ENCODE assay signal across 11 cellular contexts in the genomic region with DNA sequence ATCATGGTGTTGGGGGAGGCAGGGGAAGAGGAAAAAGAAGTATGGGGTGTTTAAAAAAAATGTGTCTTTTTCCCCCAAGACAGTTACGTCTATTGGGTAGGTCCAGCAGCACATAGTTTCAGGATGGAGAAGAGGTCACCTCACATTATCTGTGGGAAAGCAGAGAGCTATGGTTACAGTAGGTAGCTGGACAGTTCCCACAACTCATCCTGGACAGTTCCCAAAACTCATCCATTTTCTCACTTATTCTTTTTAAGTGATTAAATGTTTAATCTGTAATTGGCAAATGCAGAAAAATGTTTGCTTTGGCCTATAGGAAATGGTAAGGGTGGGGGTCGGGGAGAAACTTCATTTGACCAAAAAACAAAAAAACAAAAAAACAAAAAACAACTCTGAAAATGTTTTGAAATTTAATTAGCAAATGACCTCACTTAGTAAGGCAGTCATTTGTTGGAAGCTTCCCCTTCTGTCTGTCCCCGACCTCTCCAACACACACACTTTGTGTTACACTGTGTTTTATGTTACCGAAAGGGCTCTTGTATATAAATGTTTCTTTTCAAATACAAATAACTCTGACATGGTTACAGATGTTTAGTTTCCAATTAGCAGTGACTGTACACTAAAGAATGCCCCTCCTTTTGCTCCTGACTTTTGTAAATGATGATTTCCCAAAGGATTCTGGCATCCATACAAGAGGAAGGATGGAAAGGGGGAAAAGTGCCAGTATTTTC.
DNase-seq lines count a peak whose midpoint lies in the region; ATAC-seq and TF ChIP-seq lines count a peak whose summit lies in the region.
"Had no signal": no experiment of that assay in that cellular context is flagged by ENCODE, and none has a peak within 500 bp of the region (broad histone marks: within the 10 kb centered on the region; RNA-seq: fewer than 3 reads in every experiment).

No MANE protein-coding gene starts in this region.

- DNase-seq in HCEC 1CT (peak; percentile 89), heart right ventricle (peak in 1 of 2 donors; percentile 29), spleen (no peak), ecto neural progenitor cell (ENCODE audit: low spot score) (no peak), NK-92 (lab: John Stamatoyannopoulos, UW; ENCODE audit: unreplicated experiment) (no peak), HUDEP-2 (lab: John Stamatoyannopoulos, UW; ENCODE audit: unreplicated experiment in 76 of 76) (no peak)
- DNase-seq: GDM1; stimulated activated CD4-positive, alpha-beta T cell treated with anti-CD3 and anti-CD28 coated beads, Interleukin-2, amount 100 ng/mL, for 48 hours; T1000 had no signal

- 55% methylated on average over 4 of the region's 4 CpGs for WGBS in heart right ventricle, 2 donors
- WGBS in spleen, 5 donors, result 56 to 76% (median 71%) methylated on average over 4 of the region's 4 CpGs

- H3K36me3 ChIP-seq in heart right ventricle (peaks cover 0 to 33% (median 2%) of the 10 kb centered on the region in 9 donors), spleen (peaks cover 0 to 41% (median 10%) of the 10 kb centered on the region in 6 donors)

- intact Hi-C loops in heart right ventricle (cut with DNase I), result loop anchor here in 2 of 10 donors (5.0 to 10.0 kb wide), 2 partner anchors 65 to 67 kb away; no protein-coding TSS in a partner anchor
- intact Hi-C loops in spleen (cut with DNase I; ENCODE audit: low total_unique reads), result no loop called here

- ATAC-seq in SK-N-SH treated with all-trans-retinoic acid at 6 μM for 48 hours, result peak; percentile 91
- peak in 6 of 8 donors; percentile 54 to 85 (median 70) for ATAC-seq in heart right ventricle
- no peak for ATAC-seq in GM18511 (IDR thresholded peaks at IDR 0.05; ENCODE audit: unreplicated experiment)

- no peak overlapping the region for H3K4me3 ChIP-seq in heart right ventricle
- no peak overlapping the region for H3K4me3 ChIP-seq in spleen

- TF ChIP-seq CTCF in heart right ventricle (IDR thresholded peaks at IDR 0.05) (no peak), spleen (IDR thresholded peaks at IDR 0.05 in 8 of 11, conservative IDR thresholded peaks at IDR 0.05 in 3 of 11) (no peak)

- H3K27me3 ChIP-seq in heart right ventricle, result no peaks in the 10 kb centered on the region
- no peaks in the 10 kb centered on the region for H3K27me3 ChIP-seq in spleen (replicated peaks in 1 of 7)

- H3K27ac ChIP-seq in heart right ventricle (peak overlapping the region in 9 of 10 donors; percentile 15 to 68 (median 55)), spleen (peak overlapping the region in 6 of 8 donors; percentile 30 to 56 (median 44))

- H3K4me1 ChIP-seq in heart right ventricle (peaks cover 0 to 29% (median 19%) of the 10 kb centered on the region in 9 donors), spleen (peaks cover 4 to 28% (median 11%) of the 10 kb centered on the region in 6 donors)

- no peak for TF ChIP-seq POLR2A in spleen (IDR thresholded peaks at IDR 0.05)

- H3K9me3 ChIP-seq in heart right ventricle, result no peaks in the 10 kb centered on the region
- no peaks in the 10 kb centered on the region for H3K9me3 ChIP-seq in spleen

TF ChIP-seq in SK-N-SH treated with all-trans-retinoic acid at 6 μM for 48 hours, 23 proteins besides CTCF, POLR2A, EP300 and RAD21 (continues in another document):
- peak; percentile 92 for TF ChIP-seq TOX (CRISPR knock-in tag; IDR thresholded peaks at IDR 0.05; ENCODE audit: borderline replicate concordance)
- TF ChIP-seq OSR1 (CRISPR knock-in tag; IDR thresholded peaks at IDR 0.05), result no peak
- TF ChIP-seq, protein P1, sequence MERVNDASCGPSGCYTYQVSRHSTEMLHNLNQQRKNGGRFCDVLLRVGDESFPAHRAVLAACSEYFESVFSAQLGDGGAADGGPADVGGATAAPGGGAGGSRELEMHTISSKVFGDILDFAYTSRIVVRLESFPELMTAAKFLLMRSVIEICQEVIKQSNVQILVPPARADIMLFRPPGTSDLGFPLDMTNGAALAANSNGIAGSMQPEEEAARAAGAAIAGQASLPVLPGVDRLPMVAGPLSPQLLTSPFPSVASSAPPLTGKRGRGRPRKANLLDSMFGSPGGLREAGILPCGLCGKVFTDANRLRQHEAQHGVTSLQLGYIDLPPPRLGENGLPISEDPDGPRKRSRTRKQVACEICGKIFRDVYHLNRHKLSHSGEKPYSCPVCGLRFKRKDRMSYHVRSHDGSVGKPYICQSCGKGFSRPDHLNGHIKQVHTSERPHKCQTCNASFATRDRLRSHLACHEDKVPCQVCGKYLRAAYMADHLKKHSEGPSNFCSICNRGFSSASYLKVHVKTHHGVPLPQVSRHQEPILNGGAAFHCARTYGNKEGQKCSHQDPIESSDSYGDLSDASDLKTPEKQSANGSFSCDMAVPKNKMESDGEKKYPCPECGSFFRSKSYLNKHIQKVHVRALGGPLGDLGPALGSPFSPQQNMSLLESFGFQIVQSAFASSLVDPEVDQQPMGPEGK (CRISPR knock-in tag; IDR thresholded peaks at IDR 0.05; ENCODE audit: borderline replicate concordance), result peak; percentile 92
- no peak for TF ChIP-seq ZNF565 (CRISPR knock-in tag; conservative IDR thresholded peaks at IDR 0.05; ENCODE audit: low read depth)
- TF ChIP-seq SNAI2 (CRISPR knock-in tag; IDR thresholded peaks at IDR 0.05), result peak; percentile 58; the same call in 1 of the 2 replicates
- TF ChIP-seq, protein P2, sequence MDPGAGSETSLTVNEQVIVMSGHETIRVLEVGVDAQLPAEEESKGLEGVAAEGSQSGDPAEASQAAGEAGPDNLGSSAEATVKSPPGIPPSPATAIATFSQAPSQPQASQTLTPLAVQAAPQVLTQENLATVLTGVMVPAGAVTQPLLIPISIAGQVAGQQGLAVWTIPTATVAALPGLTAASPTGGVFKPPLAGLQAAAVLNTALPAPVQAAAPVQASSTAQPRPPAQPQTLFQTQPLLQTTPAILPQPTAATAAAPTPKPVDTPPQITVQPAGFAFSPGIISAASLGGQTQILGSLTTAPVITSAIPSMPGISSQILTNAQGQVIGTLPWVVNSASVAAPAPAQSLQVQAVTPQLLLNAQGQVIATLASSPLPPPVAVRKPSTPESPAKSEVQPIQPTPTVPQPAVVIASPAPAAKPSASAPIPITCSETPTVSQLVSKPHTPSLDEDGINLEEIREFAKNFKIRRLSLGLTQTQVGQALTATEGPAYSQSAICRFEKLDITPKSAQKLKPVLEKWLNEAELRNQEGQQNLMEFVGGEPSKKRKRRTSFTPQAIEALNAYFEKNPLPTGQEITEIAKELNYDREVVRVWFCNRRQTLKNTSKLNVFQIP (CRISPR knock-in tag; IDR thresholded peaks at IDR 0.05; ENCODE audit: borderline replicate concordance, low read depth), result peak; percentile 33; the same call in 1 of the 2 replicates
- TF ChIP-seq PPARA (CRISPR knock-in tag; IDR thresholded peaks at IDR 0.05; ENCODE audit: borderline replicate concordance), result no peak
- no peak for TF ChIP-seq ZFP30 (CRISPR knock-in tag; IDR thresholded peaks at IDR 0.05)
- TF ChIP-seq, protein P3, sequence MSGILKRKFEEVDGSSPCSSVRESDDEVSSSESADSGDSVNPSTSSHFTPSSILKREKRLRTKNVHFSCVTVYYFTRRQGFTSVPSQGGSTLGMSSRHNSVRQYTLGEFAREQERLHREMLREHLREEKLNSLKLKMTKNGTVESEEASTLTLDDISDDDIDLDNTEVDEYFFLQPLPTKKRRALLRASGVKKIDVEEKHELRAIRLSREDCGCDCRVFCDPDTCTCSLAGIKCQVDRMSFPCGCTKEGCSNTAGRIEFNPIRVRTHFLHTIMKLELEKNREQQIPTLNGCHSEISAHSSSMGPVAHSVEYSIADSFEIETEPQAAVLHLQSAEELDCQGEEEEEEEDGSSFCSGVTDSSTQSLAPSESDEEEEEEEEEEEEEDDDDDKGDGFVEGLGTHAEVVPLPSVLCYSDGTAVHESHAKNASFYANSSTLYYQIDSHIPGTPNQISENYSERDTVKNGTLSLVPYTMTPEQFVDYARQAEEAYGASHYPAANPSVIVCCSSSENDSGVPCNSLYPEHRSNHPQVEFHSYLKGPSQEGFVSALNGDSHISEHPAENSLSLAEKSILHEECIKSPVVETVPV (CRISPR knock-in tag; IDR thresholded peaks at IDR 0.05), result no peak; the same call in 1 of the 2 replicates
- TF ChIP-seq, protein P4, sequence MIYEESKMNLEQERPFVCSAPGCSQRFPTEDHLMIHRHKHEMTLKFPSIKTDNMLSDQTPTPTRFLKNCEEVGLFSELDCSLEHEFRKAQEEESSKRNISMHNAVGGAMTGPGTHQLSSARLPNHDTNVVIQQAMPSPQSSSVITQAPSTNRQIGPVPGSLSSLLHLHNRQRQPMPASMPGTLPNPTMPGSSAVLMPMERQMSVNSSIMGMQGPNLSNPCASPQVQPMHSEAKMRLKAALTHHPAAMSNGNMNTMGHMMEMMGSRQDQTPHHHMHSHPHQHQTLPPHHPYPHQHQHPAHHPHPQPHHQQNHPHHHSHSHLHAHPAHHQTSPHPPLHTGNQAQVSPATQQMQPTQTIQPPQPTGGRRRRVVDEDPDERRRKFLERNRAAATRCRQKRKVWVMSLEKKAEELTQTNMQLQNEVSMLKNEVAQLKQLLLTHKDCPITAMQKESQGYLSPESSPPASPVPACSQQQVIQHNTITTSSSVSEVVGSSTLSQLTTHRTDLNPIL (CRISPR knock-in tag; IDR thresholded peaks at IDR 0.05; ENCODE audit: low read depth), result peak; percentile 94; the same call in 1 of the 2 replicates
- no peak for TF ChIP-seq ESRRG (CRISPR knock-in tag; IDR thresholded peaks at IDR 0.05)
- TF ChIP-seq, protein P5, sequence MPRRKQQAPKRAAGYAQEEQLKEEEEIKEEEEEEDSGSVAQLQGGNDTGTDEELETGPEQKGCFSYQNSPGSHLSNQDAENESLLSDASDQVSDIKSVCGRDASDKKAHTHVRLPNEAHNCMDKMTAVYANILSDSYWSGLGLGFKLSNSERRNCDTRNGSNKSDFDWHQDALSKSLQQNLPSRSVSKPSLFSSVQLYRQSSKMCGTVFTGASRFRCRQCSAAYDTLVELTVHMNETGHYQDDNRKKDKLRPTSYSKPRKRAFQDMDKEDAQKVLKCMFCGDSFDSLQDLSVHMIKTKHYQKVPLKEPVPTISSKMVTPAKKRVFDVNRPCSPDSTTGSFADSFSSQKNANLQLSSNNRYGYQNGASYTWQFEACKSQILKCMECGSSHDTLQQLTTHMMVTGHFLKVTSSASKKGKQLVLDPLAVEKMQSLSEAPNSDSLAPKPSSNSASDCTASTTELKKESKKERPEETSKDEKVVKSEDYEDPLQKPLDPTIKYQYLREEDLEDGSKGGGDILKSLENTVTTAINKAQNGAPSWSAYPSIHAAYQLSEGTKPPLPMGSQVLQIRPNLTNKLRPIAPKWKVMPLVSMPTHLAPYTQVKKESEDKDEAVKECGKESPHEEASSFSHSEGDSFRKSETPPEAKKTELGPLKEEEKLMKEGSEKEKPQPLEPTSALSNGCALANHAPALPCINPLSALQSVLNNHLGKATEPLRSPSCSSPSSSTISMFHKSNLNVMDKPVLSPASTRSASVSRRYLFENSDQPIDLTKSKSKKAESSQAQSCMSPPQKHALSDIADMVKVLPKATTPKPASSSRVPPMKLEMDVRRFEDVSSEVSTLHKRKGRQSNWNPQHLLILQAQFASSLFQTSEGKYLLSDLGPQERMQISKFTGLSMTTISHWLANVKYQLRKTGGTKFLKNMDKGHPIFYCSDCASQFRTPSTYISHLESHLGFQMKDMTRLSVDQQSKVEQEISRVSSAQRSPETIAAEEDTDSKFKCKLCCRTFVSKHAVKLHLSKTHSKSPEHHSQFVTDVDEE (CRISPR knock-in tag; IDR thresholded peaks at IDR 0.05), result 0 out of 2 replicates have a peak, but pooled peaks have one; percentile 18
